8 cellular contexts compared by ENCODE assay signal in genomic region chr20:62805365-62805710, GRCh38. TPM values are rescaled to one million over a fixed set of nuclear protein-coding genes. Genes with fewer than 3 reads are reported as not detected.
A peak's percentile ranks its signal among the peaks of the same experiment; 100 is the strongest.
DNase-seq lines count a peak whose midpoint lies in the region; ATAC-seq and TF ChIP-seq lines count a peak whose summit lies in the region.

No MANE protein-coding gene starts in this region.

- no peaks in the 10 kb centered on the region for H3K27me3 ChIP-seq in MG63

- peaks cover 25% of the 10 kb centered on the region for H3K4me1 ChIP-seq in mucosa of descending colon (ENCODE audit: low read depth)

- H3K9me3 ChIP-seq in MG63 (no peaks in the 10 kb centered on the region), mucosa of descending colon (no peaks in the 10 kb centered on the region)

- ATAC-seq in mucosa of descending colon (peak; percentile 49), GM19463 (IDR thresholded peaks at IDR 0.05; ENCODE audit: unreplicated experiment) (no peak), HG03108 (IDR thresholded peaks at IDR 0.05; ENCODE audit: unreplicated experiment) (no peak)

- H3K36me3 ChIP-seq in MG63, result peaks cover 59% of the 10 kb centered on the region
- no peaks in the 10 kb centered on the region for H3K36me3 ChIP-seq in mucosa of descending colon (ENCODE audit: low read depth)

- intact Hi-C loops in mucosa of descending colon (cut with DNase I, micrococcal nuclease), result no loop called here

- H3K4me3 ChIP-seq in MG63 (peak overlapping the region; percentile 80), mucosa of descending colon (peak overlapping the region; percentile 99)

- H3K27ac ChIP-seq in cingulate gyrus (ENCODE audit: low read depth, low read length), result peak overlapping the region; percentile 29

- no peak for TF ChIP-seq CTCF in mucosa of descending colon (IDR thresholded peaks at IDR 0.05)

- DNase-seq in DMS53 (lab: John Stamatoyannopoulos, UW) (peak; percentile 56), DMS53 treated with DMSO at 0.1 percent for 48 hours (lab: John Stamatoyannopoulos, UW; ENCODE audit: unreplicated experiment) (no peak), MG63 (no peak), mucosa of descending colon (peak in 1 of 3 donors; percentile 36), dedifferentiated amniotic fluid mesenchymal stem cell (ENCODE audit: extremely low spot score) (no peak)

RNA-seq across cellular contexts. Expression of gene OGFR, which starts 0.7 kb away (rescaled TPM):
- total RNA-seq in MG63 (2014; rRNA removed; shearing (Covaris generic); ENCODE audit: low replicate concordance), result 67.7 and 72.3 TPM in 2 replicates
- total RNA-seq in mucosa of descending colon, result 10 to 100 TPM; 39.3 to 63.1 (median 48.5) TPM

RNA-seq across cellular contexts. Expression of gene MRGBP, which starts 9.1 kb away (rescaled TPM):
- total RNA-seq in MG63 (2014; rRNA removed; shearing (Covaris generic); ENCODE audit: low replicate concordance), result 52.1 and 63.5 TPM in 2 replicates
- 10 to 100 TPM in 1 of 3 donors, 1 to 10 TPM in 2; 7.1 to 11.0 (median 8.3) TPM for total RNA-seq in mucosa of descending colon

RNA-seq across cellular contexts. Expression of gene COL9A3, which starts 11.5 kb away (rescaled TPM):
- total RNA-seq in MG63 (2014; rRNA removed; shearing (Covaris generic); ENCODE audit: low replicate concordance), result 2.8 TPM in 1 of 2 replicates, not detected in the other
- total RNA-seq in mucosa of descending colon, result 10 to 100 TPM in 1 of 3 donors, 1 to 10 TPM in 1, under 1 TPM in 1; 0.70 to 12.4 (median 2.3) TPM

RNA-seq across cellular contexts. Expression of gene TCFL5, which starts 56.3 kb away (rescaled TPM):
- total RNA-seq in MG63 (2014; rRNA removed; shearing (Covaris generic); ENCODE audit: low replicate concordance), result 16.0 and 25.4 TPM in 2 replicates
- total RNA-seq in mucosa of descending colon, result 10 to 100 TPM in 1 of 3 donors, 1 to 10 TPM in 2; 4.3 to 13.3 (median 6.6) TPM
